In genomic region chr19:11338164-11338563, GRCh38 we compare ENCODE assay signal across 8 cellular contexts. TPM values are rescaled to one million over a fixed set of nuclear protein-coding genes. Genes with fewer than 3 reads are reported as not detected.
DNase-seq lines count a peak whose midpoint lies in the region; ATAC-seq and TF ChIP-seq lines count a peak whose summit lies in the region.

No MANE protein-coding gene starts in this region.

- H3K9ac ChIP-seq in Loucy (ENCODE audit: low read depth, low read length, poor library complexity, severe bottlenecking) (peak overlapping the region; percentile 91), neural progenitor cell (no peak overlapping the region)

- ATAC-seq in GM21825 (IDR thresholded peaks at IDR 0.05; ENCODE audit: unreplicated experiment) = no peak

- DNase-seq in epithelial cell of prostate (ENCODE audit: low read depth, low spot score) (no peak), neural progenitor cell (ENCODE audit: low spot score) (no peak), 8988T (no peak), NCI-H1417 (lab: John Stamatoyannopoulos, UW) (no peak)
- DNase-seq in stimulated activated CD4-positive, alpha-beta T cell treated with anti-CD3 and anti-CD28 coated beads, Interleukin-1b, Interleukin-23, amount 100 ng/mL, for 48 hours = no peak

- no peaks in the 10 kb centered on the region for H3K9me3 Mint-ChIP-seq in neural progenitor cell

- no peaks in the 10 kb centered on the region for H3K9me3 ChIP-seq in Loucy (ENCODE audit: insufficient read depth, low read depth, low read length)
- H3K9me3 ChIP-seq in neural progenitor cell (ENCODE audit: low read depth) = no peaks in the 10 kb centered on the region

- peak overlapping the region; percentile 83 for H3K4me2 ChIP-seq in Loucy (ENCODE audit: low read depth, low read length, poor library complexity, severe bottlenecking)
- no peak overlapping the region for H3K4me2 ChIP-seq in neural progenitor cell

- peaks cover 6% of the 10 kb centered on the region for H3K27me3 Mint-ChIP-seq in neural progenitor cell (ENCODE audit: insufficient read depth, low read depth)

- H3K27ac ChIP-seq in C4-2B (peak overlapping the region; percentile 99), epithelial cell of prostate (peak overlapping the region; percentile 49), neural progenitor cell (no peak overlapping the region)

- no peak overlapping the region for H2AFZ ChIP-seq in Loucy (ENCODE audit: low read length)
- no peak overlapping the region for H2AFZ ChIP-seq in neural progenitor cell (replicated peaks)

- 0 out of 2 replicates have a peak, but pooled peaks cover 3% of the 10 kb centered on the region for H3F3A ChIP-seq in Loucy (ENCODE audit: low read depth)
- H3F3A ChIP-seq in neural progenitor cell (ENCODE audit: low read depth) = no peaks in the 10 kb centered on the region

- no peak overlapping the region for H3K27ac Mint-ChIP-seq in neural progenitor cell

- H3K36me3 ChIP-seq in Loucy (ENCODE audit: insufficient read depth, low read length) = no peaks in the 10 kb centered on the region
- H3K36me3 ChIP-seq in neural progenitor cell = no peaks in the 10 kb centered on the region

- H3K79me2 ChIP-seq in Loucy (ENCODE audit: insufficient read depth, low read length) (peaks cover 11% of the 10 kb centered on the region; the same call in 1 of the 2 replicates), neural progenitor cell (ENCODE audit: low read depth) (no peaks in the 10 kb centered on the region)

- peaks cover 13% of the 10 kb centered on the region for H3K4me1 Mint-ChIP-seq in neural progenitor cell

- H3K27me3 ChIP-seq in Loucy (ENCODE audit: insufficient read depth, low read length, poor library complexity, severe bottlenecking) = no peaks in the 10 kb centered on the region
- H3K27me3 ChIP-seq in neural progenitor cell = peaks cover 14% of the 10 kb centered on the region

- no peaks in the 10 kb centered on the region for H3K9me2 ChIP-seq in Loucy (replicated peaks; ENCODE audit: low read depth, low read length)

- H3K36me3 Mint-ChIP-seq in neural progenitor cell = peaks cover 10% of the 10 kb centered on the region

- peak overlapping the region; percentile 87 for H3K4me3 Mint-ChIP-seq in neural progenitor cell

- TF ChIP-seq CTCF in C4-2B (conservative IDR thresholded peaks at IDR 0.05) = no peak
- TF ChIP-seq CTCF in Loucy (conservative IDR thresholded peaks at IDR 0.05; ENCODE audit: low read length) = no peak
- TF ChIP-seq CTCF in neural progenitor cell (IDR thresholded peaks at IDR 0.05) = no peak

- H3K4me1 ChIP-seq in Loucy (ENCODE audit: insufficient read depth, low read length, poor library complexity, severe bottlenecking) (peaks cover 27% of the 10 kb centered on the region), neural progenitor cell (no peaks in the 10 kb centered on the region)

- H4K20me1 ChIP-seq in Loucy (ENCODE audit: insufficient read depth, low read length, poor library complexity, severe bottlenecking) (no peaks in the 10 kb centered on the region), neural progenitor cell (ENCODE audit: low read depth) (no peaks in the 10 kb centered on the region)

- peak overlapping the region; percentile 82 for H3K4me3 ChIP-seq in Loucy (ENCODE audit: low read length, poor library complexity, severe bottlenecking)
- no peak overlapping the region for H3K4me3 ChIP-seq in neural progenitor cell

RNA-seq across cellular contexts. Expression of gene RAB3D, which starts 1.3 kb away (rescaled TPM):
- 5.5 and 8.5 TPM in 2 replicates for total RNA-seq in neural progenitor cell (ENCODE audit: low replicate concordance)

RNA-seq across cellular contexts. Expression of gene TMEM205, which starts 7.9 kb away (rescaled TPM):
- 57.0 and 77.1 TPM in 2 replicates for total RNA-seq in neural progenitor cell (ENCODE audit: low replicate concordance)

RNA-seq across cellular contexts. Expression of gene CCDC159, which starts 8.2 kb away (rescaled TPM):
- 1.8 and 4.4 TPM in 2 replicates for total RNA-seq in neural progenitor cell (ENCODE audit: low replicate concordance)

RNA-seq across cellular contexts. Expression of gene PLPPR2, which starts 17.1 kb away (rescaled TPM):
- 0.80 and 3.1 TPM in 2 replicates for total RNA-seq in neural progenitor cell (ENCODE audit: low replicate concordance)

RNA-seq across cellular contexts. Expression of gene SWSAP1, which starts 36.3 kb away (rescaled TPM):
- total RNA-seq in neural progenitor cell (ENCODE audit: low replicate concordance) = 1.0 and 1.5 TPM in 2 replicates
